In the genomic region with DNA sequence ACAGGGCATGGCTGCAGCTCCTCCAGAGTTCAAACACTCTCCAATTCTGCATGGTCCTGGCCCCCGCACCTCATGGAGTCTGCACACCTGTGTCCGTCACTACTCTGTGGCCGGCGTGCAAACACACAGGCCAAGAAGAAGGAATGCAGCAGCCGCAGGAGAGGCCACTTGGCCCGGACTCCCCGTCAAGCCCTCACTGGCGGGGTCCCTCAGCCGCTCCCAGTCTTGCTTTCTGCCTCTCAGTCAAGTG, we compare ENCODE assay signal across 1 cellular context.
TF ChIP-seq lines count a peak whose summit lies in the region.

No MANE protein-coding gene starts in this region.

TF ChIP-seq in WTC11, 78 proteins besides CTCF, POLR2A, EP300 and RAD21 (continued from another document):
- TF ChIP-seq, protein P1, sequence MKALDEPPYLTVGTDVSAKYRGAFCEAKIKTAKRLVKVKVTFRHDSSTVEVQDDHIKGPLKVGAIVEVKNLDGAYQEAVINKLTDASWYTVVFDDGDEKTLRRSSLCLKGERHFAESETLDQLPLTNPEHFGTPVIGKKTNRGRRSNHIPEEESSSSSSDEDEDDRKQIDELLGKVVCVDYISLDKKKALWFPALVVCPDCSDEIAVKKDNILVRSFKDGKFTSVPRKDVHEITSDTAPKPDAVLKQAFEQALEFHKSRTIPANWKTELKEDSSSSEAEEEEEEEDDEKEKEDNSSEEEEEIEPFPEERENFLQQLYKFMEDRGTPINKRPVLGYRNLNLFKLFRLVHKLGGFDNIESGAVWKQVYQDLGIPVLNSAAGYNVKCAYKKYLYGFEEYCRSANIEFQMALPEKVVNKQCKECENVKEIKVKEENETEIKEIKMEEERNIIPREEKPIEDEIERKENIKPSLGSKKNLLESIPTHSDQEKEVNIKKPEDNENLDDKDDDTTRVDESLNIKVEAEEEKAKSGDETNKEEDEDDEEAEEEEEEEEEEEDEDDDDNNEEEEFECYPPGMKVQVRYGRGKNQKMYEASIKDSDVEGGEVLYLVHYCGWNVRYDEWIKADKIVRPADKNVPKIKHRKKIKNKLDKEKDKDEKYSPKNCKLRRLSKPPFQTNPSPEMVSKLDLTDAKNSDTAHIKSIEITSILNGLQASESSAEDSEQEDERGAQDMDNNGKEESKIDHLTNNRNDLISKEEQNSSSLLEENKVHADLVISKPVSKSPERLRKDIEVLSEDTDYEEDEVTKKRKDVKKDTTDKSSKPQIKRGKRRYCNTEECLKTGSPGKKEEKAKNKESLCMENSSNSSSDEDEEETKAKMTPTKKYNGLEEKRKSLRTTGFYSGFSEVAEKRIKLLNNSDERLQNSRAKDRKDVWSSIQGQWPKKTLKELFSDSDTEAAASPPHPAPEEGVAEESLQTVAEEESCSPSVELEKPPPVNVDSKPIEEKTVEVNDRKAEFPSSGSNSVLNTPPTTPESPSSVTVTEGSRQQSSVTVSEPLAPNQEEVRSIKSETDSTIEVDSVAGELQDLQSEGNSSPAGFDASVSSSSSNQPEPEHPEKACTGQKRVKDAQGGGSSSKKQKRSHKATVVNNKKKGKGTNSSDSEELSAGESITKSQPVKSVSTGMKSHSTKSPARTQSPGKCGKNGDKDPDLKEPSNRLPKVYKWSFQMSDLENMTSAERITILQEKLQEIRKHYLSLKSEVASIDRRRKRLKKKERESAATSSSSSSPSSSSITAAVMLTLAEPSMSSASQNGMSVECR (CRISPR knock-in tag; IDR thresholded peaks at IDR 0.05; ENCODE audit: borderline replicate concordance), result no peak
- no peak for TF ChIP-seq RELA (CRISPR knock-in tag; IDR thresholded peaks at IDR 0.05; ENCODE audit: borderline replicate concordance)
- no peak for TF ChIP-seq FOXJ3 (CRISPR knock-in tag; IDR thresholded peaks at IDR 0.05; ENCODE audit: borderline replicate concordance)
- TF ChIP-seq SMAD4 (CRISPR knock-in tag; IDR thresholded peaks at IDR 0.05), result no peak
- no peak for TF ChIP-seq CREM (CRISPR knock-in tag; IDR thresholded peaks at IDR 0.05)
- no peak for TF ChIP-seq MLX (CRISPR knock-in tag; IDR thresholded peaks at IDR 0.05)
- TF ChIP-seq E2F5 (CRISPR knock-in tag; IDR thresholded peaks at IDR 0.05), result no peak
- TF ChIP-seq ZSCAN18 (CRISPR knock-in tag; IDR thresholded peaks at IDR 0.05), result no peak
- TF ChIP-seq SMAD3 (CRISPR knock-in tag; IDR thresholded peaks at IDR 0.05; ENCODE audit: borderline replicate concordance), result no peak
- TF ChIP-seq MXD4 (CRISPR knock-in tag; IDR thresholded peaks at IDR 0.05; ENCODE audit: borderline replicate concordance), result no peak
- no peak for TF ChIP-seq RORB (CRISPR knock-in tag; IDR thresholded peaks at IDR 0.05)
